ENCODE assay signal across 9 cellular contexts in the genomic region with DNA sequence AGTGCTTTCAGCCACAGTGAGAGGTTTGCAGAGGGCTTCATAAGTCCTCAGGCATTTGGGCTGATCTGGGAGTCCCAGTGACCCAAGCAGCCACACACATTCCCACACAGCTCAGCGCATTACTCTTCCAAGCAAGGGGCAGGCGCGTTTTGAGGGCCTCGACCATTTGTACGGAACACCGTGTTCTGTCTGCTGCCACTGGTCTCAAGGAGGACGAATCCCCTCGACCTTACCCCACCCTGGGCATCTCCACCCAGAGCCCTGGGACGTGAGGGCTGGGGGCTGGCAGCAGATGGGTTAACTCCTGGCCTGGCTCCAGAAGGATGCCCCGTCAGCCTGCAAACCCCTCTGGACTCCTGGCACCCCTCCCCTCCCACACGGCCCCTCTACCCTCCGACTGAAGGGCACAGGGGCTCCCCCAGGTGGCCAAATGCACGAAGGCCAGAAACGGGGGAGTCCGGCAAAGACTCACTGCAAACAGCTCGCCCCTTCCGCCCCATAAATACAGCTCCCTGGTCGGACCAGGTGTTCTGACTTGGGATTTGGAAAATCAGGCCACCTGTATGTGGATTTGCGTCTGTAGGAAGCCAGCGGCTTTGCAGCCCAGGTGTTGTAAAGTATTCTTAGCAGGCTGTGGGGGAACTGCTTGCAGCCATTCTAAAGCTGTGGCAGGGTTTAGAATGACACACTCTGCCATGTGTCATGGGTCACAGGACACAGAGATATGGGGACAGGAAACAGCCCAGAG. TPM values are rescaled to one million over a fixed set of nuclear protein-coding genes. Genes with fewer than 3 reads are reported as not detected.
DNase-seq lines count a peak whose midpoint lies in the region; ATAC-seq, FAIRE-seq and TF ChIP-seq lines count a peak whose summit lies in the region.
"Had no signal": no experiment of that assay in that cellular context is flagged by ENCODE, and none has a peak within 500 bp of the region (broad histone marks: within the 10 kb centered on the region; RNA-seq: fewer than 3 reads in every experiment).

No MANE protein-coding gene starts in this region.

- POLR2A ChIA-PET in activated CD4-positive, alpha-beta memory T cell treated with anti-CD3 and anti-CD28 coated beads for 36 hours (lab: Charles Lee), result interaction anchor here (0.5 to 4.6 kb wide), 5 partner anchors 33 to 157 kb away, joined by 4 to 44 read pairs (median 4); a partner anchor contains a TSS
- POLR2A ChIA-PET in H1 (lab: Charles Lee; ENCODE audit: partially characterized antibody), result interaction anchor here (0.9 to 27.8 kb wide), 13 partner anchors 11 to 211 kb away, joined by 3 to 1080 read pairs (median 14); a partner anchor contains a TSS

- no peak overlapping the region for H3K4me3 Mint-ChIP-seq in activated CD4-positive, alpha-beta memory T cell treated with anti-CD3 and anti-CD28 coated beads for 36 hours

- H3K4ac ChIP-seq in H1 (replicated peaks; ENCODE audit: insufficient read length, low read depth, low read length), result peak overlapping the region; percentile 85

- no peaks in the 10 kb centered on the region for H3K9me3 ChIP-seq in H1 (ENCODE audit: insufficient read depth in 2 of 2, low read depth in 1 of 2, low read length in 1 of 2)
- H3K9me3 ChIP-seq in mucosa of descending colon, result no peaks in the 10 kb centered on the region

- 0 out of 2 replicates have a peak overlapping the region, but pooled peaks have one; percentile 54 for H2AFZ ChIP-seq in H1 (ENCODE audit: low read length)

- peak overlapping the region; percentile 84; the same call in 1 of the 2 replicates for H2BK12ac ChIP-seq in H1 (ENCODE audit: low read depth, low read length)

- no peak overlapping the region for H3K14ac ChIP-seq in H1 (ENCODE audit: insufficient read length)

- H3K23me2 ChIP-seq in H1 (ENCODE audit: low read depth, low read length), result peaks cover 1% of the 10 kb centered on the region; the same call in 1 of the 2 replicates

- peak overlapping the region; percentile 96; the same call in 1 of the 2 replicates for H2BK15ac ChIP-seq in H1 (ENCODE audit: low read length)

- H3K36me3 ChIP-seq in H1 (ENCODE audit: control insufficient read depth in 2 of 4, insufficient read depth in 4 of 4, low read length in 3 of 4) (no peaks in the 10 kb centered on the region), mucosa of descending colon (ENCODE audit: low read depth) (no peaks in the 10 kb centered on the region)

- TF ChIP-seq RAD21 in H1 (IDR thresholded peaks at IDR 0.05 in 1 of 2, conservative IDR thresholded peaks at IDR 0.05 in 1 of 2; ENCODE audit: low read depth in 2 of 2, low read length in 2 of 2), result peak; percentile 80 to 89

- H3K9me3 Mint-ChIP-seq in activated CD4-positive, alpha-beta memory T cell treated with anti-CD3 and anti-CD28 coated beads for 36 hours, result no peaks in the 10 kb centered on the region

- no peak overlapping the region for H3K27ac Mint-ChIP-seq in activated CD4-positive, alpha-beta memory T cell treated with anti-CD3 and anti-CD28 coated beads for 36 hours

- no peaks in the 10 kb centered on the region for H3K79me1 ChIP-seq in H1 (ENCODE audit: low read depth, low read length)

- DNase-seq in NCI-H2081 (lab: John Stamatoyannopoulos, UW), result peak; percentile 43 to 57
- no peak for DNase-seq in NCI-H2081 treated with DMSO at 0.1 percent for 48 hours (lab: John Stamatoyannopoulos, UW)
- peak; percentile 21 for DNase-seq in NCI-H524 treated with DMSO at 0.1 percent for 48 hours (lab: John Stamatoyannopoulos, UW)
- DNase-seq in activated CD4-positive, alpha-beta memory T cell treated with anti-CD3 and anti-CD28 coated beads for 36 hours, result peak; percentile 74
- peak; percentile 78 to 96 for DNase-seq in H1 (ENCODE audit: low read depth in 1 of 2, low spot score in 2 of 2)
- DNase-seq in mucosa of descending colon, result peak; percentile 81 to 88 (median 87)
- DNase-seq in stimulated activated CD8-positive, alpha-beta memory T cell treated with anti-CD3 and anti-CD28 coated beads, Interleukin-7, amount 100 ng/mL, for 4 hours (ENCODE audit: low read depth in 2 of 2), result peak; percentile 17 to 33

- peak overlapping the region; percentile 93 for H4K91ac ChIP-seq in H1 (replicated peaks; ENCODE audit: insufficient read length, low read length)

- intact Hi-C loops in activated CD4-positive, alpha-beta memory T cell treated with anti-CD3 and anti-CD28 coated beads for 36 hours (cut with micrococcal nuclease), result loop anchor here (1.0 to 5.0 kb wide), 3 partner anchors 26 to 108 kb away; a partner anchor contains a TSS
- intact Hi-C loops in mucosa of descending colon (cut with DNase I, micrococcal nuclease), result loop anchor here (2.0 to 5.0 kb wide), 2 partner anchors 62 kb away; no protein-coding TSS in a partner anchor

- H3K79me2 ChIP-seq in H1 (ENCODE audit: control insufficient read depth in 1 of 2, insufficient read depth in 2 of 2, low read length in 2 of 2), result no peaks in the 10 kb centered on the region

- H3K4me1 Mint-ChIP-seq in activated CD4-positive, alpha-beta memory T cell treated with anti-CD3 and anti-CD28 coated beads for 36 hours (ENCODE audit: low read depth), result peaks cover 9% of the 10 kb centered on the region

- peak overlapping the region; percentile 57; the same call in 1 of the 2 replicates for H2AK5ac ChIP-seq in H1 (ENCODE audit: low read depth, low read length)

- H3K4me1 ChIP-seq in H1 (replicated peaks in 1 of 4; ENCODE audit: control insufficient read depth in 3 of 4, insufficient read depth in 4 of 4, low read length in 3 of 4) (peaks cover 0 to 39% (median 30%) of the 10 kb centered on the region in 4 experiments; a peak in 6 of 7 replicates), mucosa of descending colon (ENCODE audit: low read depth) (peaks cover 51% of the 10 kb centered on the region)

- no peak overlapping the region for H3K23ac ChIP-seq in H1 (ENCODE audit: insufficient read length)

- TF ChIP-seq EP300 in H1 (IDR thresholded peaks at IDR 0.05; ENCODE audit: borderline replicate concordance in 1 of 2, low read depth in 2 of 2, low read length in 2 of 2), result peak in 1 of 2 experiments; percentile 23; a peak in 1 of 3 replicates

- no peak for FAIRE-seq in H1 (lab: Jason Lieb, UNC)
- FAIRE-seq: G401.6 had no signal

- 40% methylated on average over 19 of the region's 20 CpGs; no CpG with 5 or more reads in 1 of the 2 experiments for WGBS in H1 (ENCODE audit: extremely low coverage in 1 of 2, insufficient coverage in 1 of 2, insufficient read length in 1 of 2, insufficient replicate concordance in 2 of 2, low coverage in 1 of 2, low lambda C conversion rate in 2 of 2, missing lambda C conversion rate in 1 of 2), 2 experiments

- no peaks in the 10 kb centered on the region for H4K20me1 ChIP-seq in H1 (replicated peaks in 1 of 2; ENCODE audit: control insufficient read depth in 1 of 2, insufficient read depth in 2 of 2, low read length in 2 of 2)

- CTCF ChIA-PET in activated CD4-positive, alpha-beta memory T cell treated with anti-CD3 and anti-CD28 coated beads for 36 hours (lab: Charles Lee), result interaction anchor here (0.6 to 21.7 kb wide), 35 partner anchors 8 to 163 kb away, joined by 3 to 578 read pairs (median 6); a partner anchor contains a TSS
- CTCF ChIA-PET in H1 (lab: Charles Lee; ENCODE audit: partially characterized antibody), result interaction anchor here (0.6 to 31.4 kb wide), 37 partner anchors 11 to 847 kb away, joined by 3 to 555 read pairs (median 7); a partner anchor contains a TSS

- peak overlapping the region; percentile 12 for H4K5ac ChIP-seq in H1 (ENCODE audit: insufficient read length, low read depth, low read length)

- ATAC-seq in HG02852 (IDR thresholded peaks at IDR 0.05; ENCODE audit: unreplicated experiment) (peak; percentile 31), mucosa of descending colon (peak; percentile 30)

- no peaks in the 10 kb centered on the region for H3K27me3 ChIP-seq in H1 (replicated peaks in 1 of 4; ENCODE audit: control insufficient read depth in 3 of 4, extremely low read depth in 1 of 4, insufficient read depth in 3 of 4, low read length in 3 of 4)

- H3K4me3 ChIP-seq in H1 (ENCODE audit: extremely low read depth in 1 of 4, insufficient read depth in 2 of 4, low read depth in 3 of 4, low read length in 4 of 4) (no peak overlapping the region), mucosa of descending colon (no peak overlapping the region)

- peak overlapping the region; percentile 94 for H2BK20ac ChIP-seq in H1 (ENCODE audit: low read length)

- H2BK5ac ChIP-seq in H1 (ENCODE audit: low read depth, low read length), result peak overlapping the region; percentile 97; the same call in 1 of the 2 replicates

- H3K27me3 Mint-ChIP-seq in activated CD4-positive, alpha-beta memory T cell treated with anti-CD3 and anti-CD28 coated beads for 36 hours, result no peaks in the 10 kb centered on the region

- no peak for TF ChIP-seq POLR2A in H1 (IDR thresholded peaks at IDR 0.05; ENCODE audit: control extremely low read depth in 1 of 2, low read depth in 2 of 2, low read length in 2 of 2)

- 0 out of 2 replicates have a peak overlapping the region, but pooled peaks have one; percentile 20 for H3K27ac ChIP-seq in H1 (ENCODE audit: low read depth, low read length)

- H2BK120ac ChIP-seq in H1 (replicated peaks; ENCODE audit: low read depth, low read length), result peak overlapping the region; percentile 86

- H3K56ac ChIP-seq in H1 (replicated peaks; ENCODE audit: insufficient read length, low read depth, low read length), result peak overlapping the region; percentile 39

- TF ChIP-seq CTCF in H1 (IDR thresholded peaks at IDR 0.05; ENCODE audit: control extremely low read depth in 1 of 3, insufficient read depth in 1 of 3, low read depth in 1 of 3, low read length in 3 of 3), result peak in 2 of 3 experiments; percentile 91 to 94; a peak in 3 of 4 replicates
- TF ChIP-seq CTCF in mucosa of descending colon (IDR thresholded peaks at IDR 0.05), result peak; percentile 45

- H3K9ac ChIP-seq in H1 (replicated peaks in 1 of 4; ENCODE audit: extremely low read depth in 1 of 4, low read depth in 3 of 4, low read length in 3 of 4), result 0 out of 7 replicates have a peak overlapping the region, but pooled peaks of 1 of the 4 experiments have one; percentile 5

- H3K18ac ChIP-seq in H1 (ENCODE audit: extremely low read depth, low read length), result peak overlapping the region; percentile 94

- H3K36me3 Mint-ChIP-seq in activated CD4-positive, alpha-beta memory T cell treated with anti-CD3 and anti-CD28 coated beads for 36 hours, result no peaks in the 10 kb centered on the region

- H3K4me2 ChIP-seq in H1 (ENCODE audit: insufficient read depth in 1 of 2, low read depth in 2 of 2, low read length in 2 of 2), result peak overlapping the region in 1 of 2 experiments; percentile 36; a peak in 2 of 4 replicates

- H4K8ac ChIP-seq in H1 (ENCODE audit: extremely low read depth, insufficient read depth, low read length), result peak overlapping the region; percentile 46; the same call in 1 of the 2 replicates

RNA-seq across cellular contexts. Expression of a gene that starts 33.6 kb away (rescaled TPM):
- total RNA-seq in activated CD4-positive, alpha-beta memory T cell treated with anti-CD3 and anti-CD28 coated beads for 36 hours, result 1,000 to 10,000 TPM; 1,763 to 1,778 TPM
- 2,680 and 2,823 TPM in 2 replicates for total RNA-seq in H1 (2021; fragmentation: NEBNext Ultra II Directional; extraction: Animal tissue kit (Norgen Biotek cat#: 25700))
- 643 and 683 TPM in 2 replicates for polyA plus RNA-seq in H1 (2011; rRNA removed)
- polyA plus RNA-seq in H1 (2011; cell fraction: cytosol; rRNA removed), result 2,462 TPM
- 898 TPM for polyA plus RNA-seq in H1 (2011; cell fraction: nucleus; rRNA removed)
- polyA plus RNA-seq in H1 (2012, experiment 1 of 2), result 2,061 to 2,998 TPM (median 2,419 TPM) in 4 replicates
- polyA plus RNA-seq in H1 (2012, experiment 2 of 2), result 1,442 TPM
- polyA plus RNA-seq in H1 (2013, experiment 1 of 2), result 4,157 TPM
- polyA plus RNA-seq in H1 (2013, experiment 2 of 2), result 3,985 TPM
- polyA minus RNA-seq in H1 (2011; rRNA and poly(A)+ RNA removed), result 94.7 and 121 TPM in 2 replicates
- polyA minus RNA-seq in H1 (2011; cell fraction: cytosol; rRNA and poly(A)+ RNA removed), result 755 TPM
- polyA minus RNA-seq in H1 (2011; cell fraction: nucleus; rRNA and poly(A)+ RNA removed), result 623 TPM
- 1,000 to 10,000 TPM in 1 of 3 donors, 100 to 1,000 TPM in 2; 838 to 1,158 (median 963) TPM for total RNA-seq in mucosa of descending colon
